ENCODE assay signal across 1 cellular context in the genomic region with DNA sequence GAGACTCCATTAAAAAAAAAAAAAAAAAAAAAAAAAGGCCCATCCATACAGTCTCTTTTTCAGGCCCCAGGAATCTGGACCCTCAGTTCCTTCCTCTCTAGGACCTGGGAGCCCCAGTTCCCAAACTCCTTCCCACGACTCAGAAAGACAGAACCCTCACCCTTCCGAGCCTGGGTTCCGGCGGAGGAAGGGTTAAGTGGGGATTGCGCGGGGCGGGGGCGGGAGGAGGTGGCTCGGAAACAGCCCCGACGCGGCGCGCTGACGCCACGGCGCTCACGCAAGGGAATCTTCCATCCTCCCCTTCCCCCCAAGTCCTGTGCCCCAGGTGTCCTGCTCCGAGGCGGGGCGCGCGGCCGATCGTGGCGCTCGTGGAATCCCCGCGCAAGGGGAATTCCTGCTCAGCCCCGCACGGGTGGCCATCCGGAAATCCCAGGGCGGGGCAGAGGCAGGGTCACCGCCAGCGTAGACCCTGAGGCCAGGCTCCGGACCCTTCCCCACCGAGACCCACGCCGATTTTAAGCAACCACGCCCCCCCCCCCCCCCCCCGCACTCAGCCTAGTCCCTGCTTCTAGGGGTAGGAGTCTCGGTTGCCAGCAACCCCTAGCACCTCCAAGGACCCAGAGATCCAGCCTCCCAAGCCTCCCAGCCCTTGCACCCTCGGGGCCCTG.
A peak's percentile ranks its signal among the peaks of the same experiment; 100 is the strongest.
TF ChIP-seq lines count a peak whose summit lies in the region.

No MANE protein-coding gene starts in this region.

TF ChIP-seq in HEK293, 187 proteins besides CTCF, POLR2A, EP300 and RAD21 (continued from another document and continues in another):
- TF ChIP-seq, protein P1, sequence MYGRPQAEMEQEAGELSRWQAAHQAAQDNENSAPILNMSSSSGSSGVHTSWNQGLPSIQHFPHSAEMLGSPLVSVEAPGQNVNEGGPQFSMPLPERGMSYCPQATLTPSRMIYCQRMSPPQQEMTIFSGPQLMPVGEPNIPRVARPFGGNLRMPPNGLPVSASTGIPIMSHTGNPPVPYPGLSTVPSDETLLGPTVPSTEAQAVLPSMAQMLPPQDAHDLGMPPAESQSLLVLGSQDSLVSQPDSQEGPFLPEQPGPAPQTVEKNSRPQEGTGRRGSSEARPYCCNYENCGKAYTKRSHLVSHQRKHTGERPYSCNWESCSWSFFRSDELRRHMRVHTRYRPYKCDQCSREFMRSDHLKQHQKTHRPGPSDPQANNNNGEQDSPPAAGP (tag by site-specific recombination; IDR thresholded peaks at IDR 0.05), result peak; percentile 89
- TF ChIP-seq ZNF324 (tag by site-specific recombination; IDR thresholded peaks at IDR 0.05) (peak; percentile 90), ZNF621 (tag by site-specific recombination; IDR thresholded peaks at IDR 0.05) (no peak), ZFP37 (tag by site-specific recombination; IDR thresholded peaks at IDR 0.05) (peak; percentile 58; the same call in 1 of the 2 replicates), ZNF843 (tag by site-specific recombination; IDR thresholded peaks at IDR 0.05) (peak; percentile 73), ZNF776 (tag by site-specific recombination; IDR thresholded peaks at IDR 0.05; ENCODE audit: borderline replicate concordance) (no peak), GLI2 (tag by site-specific recombination; IDR thresholded peaks at IDR 0.05; ENCODE audit: borderline replicate concordance, low read depth) (no peak), ZNF830 (tag by site-specific recombination; IDR thresholded peaks at IDR 0.05; ENCODE audit: low read depth) (no peak), ZNF292 (tag by site-specific recombination; IDR thresholded peaks at IDR 0.05; ENCODE audit: borderline replicate concordance, low read depth) (no peak), RBAK (tag by site-specific recombination; IDR thresholded peaks at IDR 0.05) (no peak), ZNF274 (IDR thresholded peaks at IDR 0.05; ENCODE audit: low read length) (no peak), ZNF274 (tag by site-specific recombination; IDR thresholded peaks at IDR 0.05; ENCODE audit: borderline replicate concordance) (no peak), ZNF114 (tag by site-specific recombination; IDR thresholded peaks at IDR 0.05) (no peak), HOXD13 (CRISPR knock-in tag; IDR thresholded peaks at IDR 0.05; ENCODE audit: borderline replicate concordance) (no peak), HOXA7 (CRISPR knock-in tag; IDR thresholded peaks at IDR 0.05; ENCODE audit: borderline replicate concordance) (no peak), ZNF132 (tag by site-specific recombination; IDR thresholded peaks at IDR 0.05; ENCODE audit: borderline replicate concordance) (no peak), YY1 (tag by site-specific recombination; IDR thresholded peaks at IDR 0.05) (peak; percentile 82; the same call in 1 of the 2 replicates), MEIS1 (CRISPR knock-in tag; IDR thresholded peaks at IDR 0.05; ENCODE audit: borderline replicate concordance) (no peak), PRDM1 (tag by site-specific recombination; IDR thresholded peaks at IDR 0.05) (0 out of 2 replicates have a peak, but pooled peaks have one; percentile 11), ZBTB7A (tag by site-specific recombination; IDR thresholded peaks at IDR 0.05; ENCODE audit: low read depth) (peak; percentile 98), BCL11A (tag by site-specific recombination; IDR thresholded peaks at IDR 0.05; ENCODE audit: low read depth) (no peak), ZSCAN30 (tag by site-specific recombination; IDR thresholded peaks at IDR 0.05) (peak; percentile 91), ZNF791 (tag by site-specific recombination; IDR thresholded peaks at IDR 0.05) (no peak), ZNF548 (tag by site-specific recombination; IDR thresholded peaks at IDR 0.05) (no peak), ZBTB21 (tag by site-specific recombination; IDR thresholded peaks at IDR 0.05) (peak; percentile 90), EGR2 (tag by site-specific recombination; IDR thresholded peaks at IDR 0.05; ENCODE audit: low read depth) (peak; percentile 97), ZNF335 (tag by site-specific recombination; conservative IDR thresholded peaks at IDR 0.05) (peak; percentile 78), ZNF138 (tag by site-specific recombination; IDR thresholded peaks at IDR 0.05; ENCODE audit: borderline replicate concordance) (0 out of 2 replicates have a peak, but pooled peaks have one; percentile 4), ZNF394 (tag by site-specific recombination; IDR thresholded peaks at IDR 0.05; ENCODE audit: borderline replicate concordance) (peak; percentile 45; the same call in 1 of the 2 replicates), ZNF660 (tag by site-specific recombination; IDR thresholded peaks at IDR 0.05) (peak; percentile 90), MYNN (tag by site-specific recombination; IDR thresholded peaks at IDR 0.05; ENCODE audit: borderline replicate concordance) (0 out of 2 replicates have a peak, but pooled peaks have one; percentile 20), ZNF16 (tag by site-specific recombination; IDR thresholded peaks at IDR 0.05; ENCODE audit: low read depth) (no peak), GLIS2 (tag by site-specific recombination; IDR thresholded peaks at IDR 0.05) (peak; percentile 55), ZNF501 (tag by site-specific recombination; IDR thresholded peaks at IDR 0.05) (0 out of 2 replicates have a peak, but pooled peaks have one; percentile 35), ZNF600 (tag by site-specific recombination; IDR thresholded peaks at IDR 0.05) (peak; percentile 82), ZNF239 (tag by site-specific recombination; IDR thresholded peaks at IDR 0.05) (no peak)
- TF ChIP-seq, protein P2, sequence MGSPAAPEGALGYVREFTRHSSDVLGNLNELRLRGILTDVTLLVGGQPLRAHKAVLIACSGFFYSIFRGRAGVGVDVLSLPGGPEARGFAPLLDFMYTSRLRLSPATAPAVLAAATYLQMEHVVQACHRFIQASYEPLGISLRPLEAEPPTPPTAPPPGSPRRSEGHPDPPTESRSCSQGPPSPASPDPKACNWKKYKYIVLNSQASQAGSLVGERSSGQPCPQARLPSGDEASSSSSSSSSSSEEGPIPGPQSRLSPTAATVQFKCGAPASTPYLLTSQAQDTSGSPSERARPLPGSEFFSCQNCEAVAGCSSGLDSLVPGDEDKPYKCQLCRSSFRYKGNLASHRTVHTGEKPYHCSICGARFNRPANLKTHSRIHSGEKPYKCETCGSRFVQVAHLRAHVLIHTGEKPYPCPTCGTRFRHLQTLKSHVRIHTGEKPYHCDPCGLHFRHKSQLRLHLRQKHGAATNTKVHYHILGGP (tag by site-specific recombination; IDR thresholded peaks at IDR 0.05), result no peak
- TF ChIP-seq, protein P3, sequence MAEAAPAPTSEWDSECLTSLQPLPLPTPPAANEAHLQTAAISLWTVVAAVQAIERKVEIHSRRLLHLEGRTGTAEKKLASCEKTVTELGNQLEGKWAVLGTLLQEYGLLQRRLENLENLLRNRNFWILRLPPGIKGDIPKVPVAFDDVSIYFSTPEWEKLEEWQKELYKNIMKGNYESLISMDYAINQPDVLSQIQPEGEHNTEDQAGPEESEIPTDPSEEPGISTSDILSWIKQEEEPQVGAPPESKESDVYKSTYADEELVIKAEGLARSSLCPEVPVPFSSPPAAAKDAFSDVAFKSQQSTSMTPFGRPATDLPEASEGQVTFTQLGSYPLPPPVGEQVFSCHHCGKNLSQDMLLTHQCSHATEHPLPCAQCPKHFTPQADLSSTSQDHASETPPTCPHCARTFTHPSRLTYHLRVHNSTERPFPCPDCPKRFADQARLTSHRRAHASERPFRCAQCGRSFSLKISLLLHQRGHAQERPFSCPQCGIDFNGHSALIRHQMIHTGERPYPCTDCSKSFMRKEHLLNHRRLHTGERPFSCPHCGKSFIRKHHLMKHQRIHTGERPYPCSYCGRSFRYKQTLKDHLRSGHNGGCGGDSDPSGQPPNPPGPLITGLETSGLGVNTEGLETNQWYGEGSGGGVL (tag by site-specific recombination; IDR thresholded peaks at IDR 0.05), result peak; percentile 83
- TF ChIP-seq, protein P4, sequence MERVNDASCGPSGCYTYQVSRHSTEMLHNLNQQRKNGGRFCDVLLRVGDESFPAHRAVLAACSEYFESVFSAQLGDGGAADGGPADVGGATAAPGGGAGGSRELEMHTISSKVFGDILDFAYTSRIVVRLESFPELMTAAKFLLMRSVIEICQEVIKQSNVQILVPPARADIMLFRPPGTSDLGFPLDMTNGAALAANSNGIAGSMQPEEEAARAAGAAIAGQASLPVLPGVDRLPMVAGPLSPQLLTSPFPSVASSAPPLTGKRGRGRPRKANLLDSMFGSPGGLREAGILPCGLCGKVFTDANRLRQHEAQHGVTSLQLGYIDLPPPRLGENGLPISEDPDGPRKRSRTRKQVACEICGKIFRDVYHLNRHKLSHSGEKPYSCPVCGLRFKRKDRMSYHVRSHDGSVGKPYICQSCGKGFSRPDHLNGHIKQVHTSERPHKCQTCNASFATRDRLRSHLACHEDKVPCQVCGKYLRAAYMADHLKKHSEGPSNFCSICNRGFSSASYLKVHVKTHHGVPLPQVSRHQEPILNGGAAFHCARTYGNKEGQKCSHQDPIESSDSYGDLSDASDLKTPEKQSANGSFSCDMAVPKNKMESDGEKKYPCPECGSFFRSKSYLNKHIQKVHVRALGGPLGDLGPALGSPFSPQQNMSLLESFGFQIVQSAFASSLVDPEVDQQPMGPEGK (tag by site-specific recombination; IDR thresholded peaks at IDR 0.05), result peak; percentile 99
- TF ChIP-seq, protein P5, sequence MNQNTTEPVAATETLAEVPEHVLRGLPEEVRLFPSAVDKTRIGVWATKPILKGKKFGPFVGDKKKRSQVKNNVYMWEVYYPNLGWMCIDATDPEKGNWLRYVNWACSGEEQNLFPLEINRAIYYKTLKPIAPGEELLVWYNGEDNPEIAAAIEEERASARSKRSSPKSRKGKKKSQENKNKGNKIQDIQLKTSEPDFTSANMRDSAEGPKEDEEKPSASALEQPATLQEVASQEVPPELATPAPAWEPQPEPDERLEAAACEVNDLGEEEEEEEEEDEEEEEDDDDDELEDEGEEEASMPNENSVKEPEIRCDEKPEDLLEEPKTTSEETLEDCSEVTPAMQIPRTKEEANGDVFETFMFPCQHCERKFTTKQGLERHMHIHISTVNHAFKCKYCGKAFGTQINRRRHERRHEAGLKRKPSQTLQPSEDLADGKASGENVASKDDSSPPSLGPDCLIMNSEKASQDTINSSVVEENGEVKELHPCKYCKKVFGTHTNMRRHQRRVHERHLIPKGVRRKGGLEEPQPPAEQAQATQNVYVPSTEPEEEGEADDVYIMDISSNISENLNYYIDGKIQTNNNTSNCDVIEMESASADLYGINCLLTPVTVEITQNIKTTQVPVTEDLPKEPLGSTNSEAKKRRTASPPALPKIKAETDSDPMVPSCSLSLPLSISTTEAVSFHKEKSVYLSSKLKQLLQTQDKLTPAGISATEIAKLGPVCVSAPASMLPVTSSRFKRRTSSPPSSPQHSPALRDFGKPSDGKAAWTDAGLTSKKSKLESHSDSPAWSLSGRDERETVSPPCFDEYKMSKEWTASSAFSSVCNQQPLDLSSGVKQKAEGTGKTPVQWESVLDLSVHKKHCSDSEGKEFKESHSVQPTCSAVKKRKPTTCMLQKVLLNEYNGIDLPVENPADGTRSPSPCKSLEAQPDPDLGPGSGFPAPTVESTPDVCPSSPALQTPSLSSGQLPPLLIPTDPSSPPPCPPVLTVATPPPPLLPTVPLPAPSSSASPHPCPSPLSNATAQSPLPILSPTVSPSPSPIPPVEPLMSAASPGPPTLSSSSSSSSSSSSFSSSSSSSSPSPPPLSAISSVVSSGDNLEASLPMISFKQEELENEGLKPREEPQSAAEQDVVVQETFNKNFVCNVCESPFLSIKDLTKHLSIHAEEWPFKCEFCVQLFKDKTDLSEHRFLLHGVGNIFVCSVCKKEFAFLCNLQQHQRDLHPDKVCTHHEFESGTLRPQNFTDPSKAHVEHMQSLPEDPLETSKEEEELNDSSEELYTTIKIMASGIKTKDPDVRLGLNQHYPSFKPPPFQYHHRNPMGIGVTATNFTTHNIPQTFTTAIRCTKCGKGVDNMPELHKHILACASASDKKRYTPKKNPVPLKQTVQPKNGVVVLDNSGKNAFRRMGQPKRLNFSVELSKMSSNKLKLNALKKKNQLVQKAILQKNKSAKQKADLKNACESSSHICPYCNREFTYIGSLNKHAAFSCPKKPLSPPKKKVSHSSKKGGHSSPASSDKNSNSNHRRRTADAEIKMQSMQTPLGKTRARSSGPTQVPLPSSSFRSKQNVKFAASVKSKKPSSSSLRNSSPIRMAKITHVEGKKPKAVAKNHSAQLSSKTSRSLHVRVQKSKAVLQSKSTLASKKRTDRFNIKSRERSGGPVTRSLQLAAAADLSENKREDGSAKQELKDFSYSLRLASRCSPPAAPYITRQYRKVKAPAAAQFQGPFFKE (tag by site-specific recombination; IDR thresholded peaks at IDR 0.05; ENCODE audit: borderline replicate concordance), result no peak
- TF ChIP-seq, protein P6, sequence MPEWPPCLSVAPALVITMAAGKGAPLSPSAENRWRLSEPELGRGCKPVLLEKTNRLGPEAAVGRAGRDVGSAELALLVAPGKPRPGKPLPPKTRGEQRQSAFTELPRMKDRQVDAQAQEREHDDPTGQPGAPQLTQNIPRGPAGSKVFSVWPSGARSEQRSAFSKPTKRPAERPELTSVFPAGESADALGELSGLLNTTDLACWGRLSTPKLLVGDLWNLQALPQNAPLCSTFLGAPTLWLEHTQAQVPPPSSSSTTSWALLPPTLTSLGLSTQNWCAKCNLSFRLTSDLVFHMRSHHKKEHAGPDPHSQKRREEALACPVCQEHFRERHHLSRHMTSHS (tag by site-specific recombination; IDR thresholded peaks at IDR 0.05), result no peak
- TF ChIP-seq, protein P7, sequence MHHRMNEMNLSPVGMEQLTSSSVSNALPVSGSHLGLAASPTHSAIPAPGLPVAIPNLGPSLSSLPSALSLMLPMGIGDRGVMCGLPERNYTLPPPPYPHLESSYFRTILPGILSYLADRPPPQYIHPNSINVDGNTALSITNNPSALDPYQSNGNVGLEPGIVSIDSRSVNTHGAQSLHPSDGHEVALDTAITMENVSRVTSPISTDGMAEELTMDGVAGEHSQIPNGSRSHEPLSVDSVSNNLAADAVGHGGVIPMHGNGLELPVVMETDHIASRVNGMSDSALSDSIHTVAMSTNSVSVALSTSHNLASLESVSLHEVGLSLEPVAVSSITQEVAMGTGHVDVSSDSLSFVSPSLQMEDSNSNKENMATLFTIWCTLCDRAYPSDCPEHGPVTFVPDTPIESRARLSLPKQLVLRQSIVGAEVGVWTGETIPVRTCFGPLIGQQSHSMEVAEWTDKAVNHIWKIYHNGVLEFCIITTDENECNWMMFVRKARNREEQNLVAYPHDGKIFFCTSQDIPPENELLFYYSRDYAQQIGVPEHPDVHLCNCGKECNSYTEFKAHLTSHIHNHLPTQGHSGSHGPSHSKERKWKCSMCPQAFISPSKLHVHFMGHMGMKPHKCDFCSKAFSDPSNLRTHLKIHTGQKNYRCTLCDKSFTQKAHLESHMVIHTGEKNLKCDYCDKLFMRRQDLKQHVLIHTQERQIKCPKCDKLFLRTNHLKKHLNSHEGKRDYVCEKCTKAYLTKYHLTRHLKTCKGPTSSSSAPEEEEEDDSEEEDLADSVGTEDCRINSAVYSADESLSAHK (tag by site-specific recombination; IDR thresholded peaks at IDR 0.05), result peak; percentile 33
